2 cellular contexts compared by ENCODE assay signal in the genomic region with DNA sequence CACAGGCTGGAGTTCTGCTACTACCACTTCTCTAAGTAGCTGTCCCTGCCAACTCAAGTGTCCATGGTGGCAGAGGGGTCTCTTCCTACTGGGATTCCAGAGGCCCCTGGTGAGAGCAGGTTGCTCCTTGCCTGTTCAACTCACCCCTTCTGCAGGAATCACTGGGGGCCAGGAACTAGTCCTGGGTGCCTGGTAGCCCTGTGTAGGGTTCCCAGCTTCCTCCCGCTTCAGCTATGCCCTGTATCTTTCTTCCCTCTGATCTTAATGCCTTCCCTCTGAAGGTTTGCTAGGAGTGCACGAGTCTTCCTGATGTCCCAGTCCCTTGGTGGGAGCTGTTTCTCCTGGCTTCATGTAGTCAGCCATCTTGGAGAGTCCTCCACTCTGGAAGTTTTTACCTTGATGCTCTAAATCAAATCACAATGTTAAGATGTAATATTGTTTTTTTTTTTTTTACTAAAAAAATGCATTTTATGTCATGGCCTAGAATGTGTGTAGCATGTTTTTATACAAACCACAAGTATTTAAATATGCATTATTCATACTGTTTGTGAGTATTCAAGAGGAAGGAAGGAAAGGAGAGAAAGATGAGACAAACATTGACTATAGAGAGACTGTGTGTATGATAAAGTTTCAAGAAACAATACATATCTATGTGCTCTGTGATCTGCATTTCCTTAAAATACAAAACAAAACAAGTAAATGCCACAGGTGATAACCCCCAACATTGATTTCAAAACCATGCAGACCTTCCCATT.
TF ChIP-seq lines count a peak whose summit lies in the region.

No MANE protein-coding gene starts in this region.

TF ChIP-seq in SK-N-SH treated with all-trans-retinoic acid at 6 μM for 48 hours, 23 proteins besides CTCF, POLR2A, EP300 and RAD21 (continued from another document):
- TF ChIP-seq ZNF565 (CRISPR knock-in tag; conservative IDR thresholded peaks at IDR 0.05; ENCODE audit: low read depth) (no peak), ARNTL (CRISPR knock-in tag; IDR thresholded peaks at IDR 0.05; ENCODE audit: borderline replicate concordance, low read depth) (no peak), CSDC2 (CRISPR knock-in tag; IDR thresholded peaks at IDR 0.05) (no peak), TOX (CRISPR knock-in tag; IDR thresholded peaks at IDR 0.05; ENCODE audit: borderline replicate concordance) (no peak), ZNF70 (CRISPR knock-in tag; IDR thresholded peaks at IDR 0.05) (no peak), RARB (CRISPR knock-in tag; IDR thresholded peaks at IDR 0.05) (no peak), ZFP30 (CRISPR knock-in tag; IDR thresholded peaks at IDR 0.05) (no peak), PPARA (CRISPR knock-in tag; IDR thresholded peaks at IDR 0.05; ENCODE audit: borderline replicate concordance) (no peak), BACH2 (CRISPR knock-in tag; IDR thresholded peaks at IDR 0.05; ENCODE audit: borderline replicate concordance) (no peak), ZFP3 (CRISPR knock-in tag; IDR thresholded peaks at IDR 0.05) (no peak), ESRRG (CRISPR knock-in tag; IDR thresholded peaks at IDR 0.05) (no peak), TCF4 (CRISPR knock-in tag; IDR thresholded peaks at IDR 0.05; ENCODE audit: borderline replicate concordance) (no peak), ZNF8 (CRISPR knock-in tag; IDR thresholded peaks at IDR 0.05) (no peak)
- TF ChIP-seq, protein P1, sequence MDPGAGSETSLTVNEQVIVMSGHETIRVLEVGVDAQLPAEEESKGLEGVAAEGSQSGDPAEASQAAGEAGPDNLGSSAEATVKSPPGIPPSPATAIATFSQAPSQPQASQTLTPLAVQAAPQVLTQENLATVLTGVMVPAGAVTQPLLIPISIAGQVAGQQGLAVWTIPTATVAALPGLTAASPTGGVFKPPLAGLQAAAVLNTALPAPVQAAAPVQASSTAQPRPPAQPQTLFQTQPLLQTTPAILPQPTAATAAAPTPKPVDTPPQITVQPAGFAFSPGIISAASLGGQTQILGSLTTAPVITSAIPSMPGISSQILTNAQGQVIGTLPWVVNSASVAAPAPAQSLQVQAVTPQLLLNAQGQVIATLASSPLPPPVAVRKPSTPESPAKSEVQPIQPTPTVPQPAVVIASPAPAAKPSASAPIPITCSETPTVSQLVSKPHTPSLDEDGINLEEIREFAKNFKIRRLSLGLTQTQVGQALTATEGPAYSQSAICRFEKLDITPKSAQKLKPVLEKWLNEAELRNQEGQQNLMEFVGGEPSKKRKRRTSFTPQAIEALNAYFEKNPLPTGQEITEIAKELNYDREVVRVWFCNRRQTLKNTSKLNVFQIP (CRISPR knock-in tag; IDR thresholded peaks at IDR 0.05; ENCODE audit: borderline replicate concordance, low read depth) = no peak
- TF ChIP-seq, protein P2, sequence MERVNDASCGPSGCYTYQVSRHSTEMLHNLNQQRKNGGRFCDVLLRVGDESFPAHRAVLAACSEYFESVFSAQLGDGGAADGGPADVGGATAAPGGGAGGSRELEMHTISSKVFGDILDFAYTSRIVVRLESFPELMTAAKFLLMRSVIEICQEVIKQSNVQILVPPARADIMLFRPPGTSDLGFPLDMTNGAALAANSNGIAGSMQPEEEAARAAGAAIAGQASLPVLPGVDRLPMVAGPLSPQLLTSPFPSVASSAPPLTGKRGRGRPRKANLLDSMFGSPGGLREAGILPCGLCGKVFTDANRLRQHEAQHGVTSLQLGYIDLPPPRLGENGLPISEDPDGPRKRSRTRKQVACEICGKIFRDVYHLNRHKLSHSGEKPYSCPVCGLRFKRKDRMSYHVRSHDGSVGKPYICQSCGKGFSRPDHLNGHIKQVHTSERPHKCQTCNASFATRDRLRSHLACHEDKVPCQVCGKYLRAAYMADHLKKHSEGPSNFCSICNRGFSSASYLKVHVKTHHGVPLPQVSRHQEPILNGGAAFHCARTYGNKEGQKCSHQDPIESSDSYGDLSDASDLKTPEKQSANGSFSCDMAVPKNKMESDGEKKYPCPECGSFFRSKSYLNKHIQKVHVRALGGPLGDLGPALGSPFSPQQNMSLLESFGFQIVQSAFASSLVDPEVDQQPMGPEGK (CRISPR knock-in tag; IDR thresholded peaks at IDR 0.05; ENCODE audit: borderline replicate concordance) = no peak
- TF ChIP-seq, protein P3, sequence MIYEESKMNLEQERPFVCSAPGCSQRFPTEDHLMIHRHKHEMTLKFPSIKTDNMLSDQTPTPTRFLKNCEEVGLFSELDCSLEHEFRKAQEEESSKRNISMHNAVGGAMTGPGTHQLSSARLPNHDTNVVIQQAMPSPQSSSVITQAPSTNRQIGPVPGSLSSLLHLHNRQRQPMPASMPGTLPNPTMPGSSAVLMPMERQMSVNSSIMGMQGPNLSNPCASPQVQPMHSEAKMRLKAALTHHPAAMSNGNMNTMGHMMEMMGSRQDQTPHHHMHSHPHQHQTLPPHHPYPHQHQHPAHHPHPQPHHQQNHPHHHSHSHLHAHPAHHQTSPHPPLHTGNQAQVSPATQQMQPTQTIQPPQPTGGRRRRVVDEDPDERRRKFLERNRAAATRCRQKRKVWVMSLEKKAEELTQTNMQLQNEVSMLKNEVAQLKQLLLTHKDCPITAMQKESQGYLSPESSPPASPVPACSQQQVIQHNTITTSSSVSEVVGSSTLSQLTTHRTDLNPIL (CRISPR knock-in tag; IDR thresholded peaks at IDR 0.05; ENCODE audit: low read depth) = no peak
- TF ChIP-seq, protein P4, sequence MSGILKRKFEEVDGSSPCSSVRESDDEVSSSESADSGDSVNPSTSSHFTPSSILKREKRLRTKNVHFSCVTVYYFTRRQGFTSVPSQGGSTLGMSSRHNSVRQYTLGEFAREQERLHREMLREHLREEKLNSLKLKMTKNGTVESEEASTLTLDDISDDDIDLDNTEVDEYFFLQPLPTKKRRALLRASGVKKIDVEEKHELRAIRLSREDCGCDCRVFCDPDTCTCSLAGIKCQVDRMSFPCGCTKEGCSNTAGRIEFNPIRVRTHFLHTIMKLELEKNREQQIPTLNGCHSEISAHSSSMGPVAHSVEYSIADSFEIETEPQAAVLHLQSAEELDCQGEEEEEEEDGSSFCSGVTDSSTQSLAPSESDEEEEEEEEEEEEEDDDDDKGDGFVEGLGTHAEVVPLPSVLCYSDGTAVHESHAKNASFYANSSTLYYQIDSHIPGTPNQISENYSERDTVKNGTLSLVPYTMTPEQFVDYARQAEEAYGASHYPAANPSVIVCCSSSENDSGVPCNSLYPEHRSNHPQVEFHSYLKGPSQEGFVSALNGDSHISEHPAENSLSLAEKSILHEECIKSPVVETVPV (CRISPR knock-in tag; IDR thresholded peaks at IDR 0.05) = no peak

TF ChIP-seq in SK-N-SH, 30 proteins besides CTCF, POLR2A, EP300 and RAD21:
- TF ChIP-seq, protein P5, sequence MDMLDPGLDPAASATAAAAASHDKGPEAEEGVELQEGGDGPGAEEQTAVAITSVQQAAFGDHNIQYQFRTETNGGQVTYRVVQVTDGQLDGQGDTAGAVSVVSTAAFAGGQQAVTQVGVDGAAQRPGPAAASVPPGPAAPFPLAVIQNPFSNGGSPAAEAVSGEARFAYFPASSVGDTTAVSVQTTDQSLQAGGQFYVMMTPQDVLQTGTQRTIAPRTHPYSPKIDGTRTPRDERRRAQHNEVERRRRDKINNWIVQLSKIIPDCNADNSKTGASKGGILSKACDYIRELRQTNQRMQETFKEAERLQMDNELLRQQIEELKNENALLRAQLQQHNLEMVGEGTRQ (IDR thresholded peaks at IDR 0.05; ENCODE audit: borderline replicate concordance, low read depth, low read length) = no peak
- no peak for TF ChIP-seq RXRA (IDR thresholded peaks at IDR 0.05; ENCODE audit: borderline replicate concordance, low read depth)
- TF ChIP-seq TEAD4 (IDR thresholded peaks at IDR 0.05; ENCODE audit: borderline replicate concordance, insufficient read depth) = no peak
- TF ChIP-seq ELF1 (IDR thresholded peaks at IDR 0.05) = no peak
- TF ChIP-seq, protein P6, sequence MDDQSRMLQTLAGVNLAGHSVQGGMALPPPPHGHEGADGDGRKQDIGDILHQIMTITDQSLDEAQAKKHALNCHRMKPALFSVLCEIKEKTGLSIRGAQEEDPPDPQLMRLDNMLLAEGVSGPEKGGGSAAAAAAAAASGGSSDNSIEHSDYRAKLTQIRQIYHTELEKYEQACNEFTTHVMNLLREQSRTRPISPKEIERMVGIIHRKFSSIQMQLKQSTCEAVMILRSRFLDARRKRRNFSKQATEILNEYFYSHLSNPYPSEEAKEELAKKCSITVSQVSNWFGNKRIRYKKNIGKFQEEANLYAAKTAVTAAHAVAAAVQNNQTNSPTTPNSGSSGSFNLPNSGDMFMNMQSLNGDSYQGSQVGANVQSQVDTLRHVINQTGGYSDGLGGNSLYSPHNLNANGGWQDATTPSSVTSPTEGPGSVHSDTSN (IDR thresholded peaks at IDR 0.05) = no peak
